ENCODE assay signal across 18 cellular contexts in genomic region chr4:124277691-124278090, GRCh38.
DNase-seq lines count a peak whose midpoint lies in the region; ATAC-seq and TF ChIP-seq lines count a peak whose summit lies in the region.
"Had no signal": no experiment of that assay in that cellular context is flagged by ENCODE, and none has a peak within 500 bp of the region (broad histone marks: within the 10 kb centered on the region; RNA-seq: fewer than 3 reads in every experiment).

No MANE protein-coding gene starts in this region.

- H3K4me3 Mint-ChIP-seq in MCF 10A (ENCODE audit: unreplicated experiment) = peak overlapping the region; percentile 21
- H3K4me3 Mint-ChIP-seq in activated T-cell treated with anti-CD3 and anti-CD28 coated beads, Interleukin-2, amount 50 U/mL, for 4 hours = no peak overlapping the region
- H3K4me3 Mint-ChIP-seq: CD14-positive monocyte; CD8-positive, alpha-beta T cell; HFFc6 had no signal

- POLR2A ChIA-PET in MCF 10A (lab: Yijun Ruan, JAX) = interaction anchor here (0.6 kb wide), 1 partner anchor 223 kb away, joined by 3 read pairs; no protein-coding TSS in a partner anchor

- H3K27me3 ChIP-seq in breast epithelium (no peaks in the 10 kb centered on the region), SJCRH30 (no peaks in the 10 kb centered on the region)

- no peaks in the 10 kb centered on the region for H3K36me3 ChIP-seq in breast epithelium
- H3K36me3 ChIP-seq in SJCRH30 = no peaks in the 10 kb centered on the region

- DNase-seq in MCF 10A (ENCODE audit: unreplicated experiment) (no peak), breast epithelium (ENCODE audit: low spot score in 2 of 2) (no peak), SJCRH30 (no peak), kidney tubule cell (ENCODE audit: low spot score) (peak; percentile 24), caudate nucleus (lab: John Stamatoyannopoulos, UW) (no peak)
- no peak for DNase-seq in activated T-cell treated with anti-CD3 and anti-CD28 coated beads, Interleukin-2, amount 50 U/mL, for 4 hours
- DNase-seq: CD8-positive, alpha-beta T cell; COR-L47; DMS153; DND-41; GDM1; HCEC 1CT had no signal

- no peaks in the 10 kb centered on the region for H3K36me3 Mint-ChIP-seq in MCF 10A (ENCODE audit: insufficient read depth, unreplicated experiment)
- H3K36me3 Mint-ChIP-seq in activated T-cell treated with anti-CD3 and anti-CD28 coated beads, Interleukin-2, amount 50 U/mL, for 4 hours (ENCODE audit: insufficient read depth) = no peaks in the 10 kb centered on the region
- H3K36me3 Mint-ChIP-seq: CD14-positive monocyte; CD8-positive, alpha-beta T cell had no signal

- H3K4me3 ChIP-seq in breast epithelium (no peak overlapping the region), SJCRH30 (no peak overlapping the region)

- no peak for TF ChIP-seq POLR2A in breast epithelium (IDR thresholded peaks at IDR 0.05)

- H3K27ac Mint-ChIP-seq in MCF 10A (ENCODE audit: low read depth, unreplicated experiment) = peak overlapping the region; percentile 89
- H3K27ac Mint-ChIP-seq: CD8-positive, alpha-beta T cell; HFFc6 had no signal

- peaks cover 28% of the 10 kb centered on the region for H3K4me1 Mint-ChIP-seq in MCF 10A (ENCODE audit: insufficient read depth, unreplicated experiment)
- no peaks in the 10 kb centered on the region for H3K4me1 Mint-ChIP-seq in activated T-cell treated with anti-CD3 and anti-CD28 coated beads, Interleukin-2, amount 50 U/mL, for 4 hours (ENCODE audit: low read depth)
- H3K4me1 Mint-ChIP-seq: CD14-positive monocyte had no signal

- TF ChIP-seq CTCF in MCF 10A (IDR thresholded peaks at IDR 0.05; ENCODE audit: unreplicated experiment) = no peak
- TF ChIP-seq CTCF in breast epithelium (IDR thresholded peaks at IDR 0.05) = no peak

- H3K9me3 ChIP-seq in breast epithelium = no peaks in the 10 kb centered on the region
- H3K9me3 ChIP-seq in SJCRH30 (replicated peaks) = peaks cover 8% of the 10 kb centered on the region; the same call in 1 of the 2 replicates

- CTCF ChIA-PET in MCF 10A (lab: Yijun Ruan, JAX) = no interaction called here

- intact Hi-C loops in MCF 10A (cut with micrococcal nuclease) (no loop called here), breast epithelium (cut with DNase I; ENCODE audit: low total_unique reads) (no loop called here)

- no peaks in the 10 kb centered on the region for H3K4me1 ChIP-seq in breast epithelium
- H3K4me1 ChIP-seq in SJCRH30 = peaks cover 25% of the 10 kb centered on the region

- H3K27me3 Mint-ChIP-seq in MCF 10A (ENCODE audit: insufficient read depth, unreplicated experiment) = no peaks in the 10 kb centered on the region
- peaks cover 6% of the 10 kb centered on the region for H3K27me3 Mint-ChIP-seq in activated T-cell treated with anti-CD3 and anti-CD28 coated beads, Interleukin-2, amount 50 U/mL, for 4 hours (ENCODE audit: low read depth)

- H3K27ac ChIP-seq in breast epithelium (peak overlapping the region in 1 of 2 donors; percentile 29), SJCRH30 (peak overlapping the region; percentile 81), caudate nucleus (ENCODE audit: low read depth, low read length) (no peak overlapping the region)
- H3K27ac ChIP-seq: 22Rv1 had no signal

- no peak for ATAC-seq in activated T-cell treated with anti-CD3 and anti-CD28 coated beads, Interleukin-2, amount 50 U/mL, for 4 hours
- ATAC-seq in GM21717 (IDR thresholded peaks at IDR 0.05; ENCODE audit: unreplicated experiment) = no peak
- no peak for ATAC-seq in HG03442 (IDR thresholded peaks at IDR 0.05; ENCODE audit: unreplicated experiment)
- ATAC-seq: CD8-positive, alpha-beta T cell; HepG2 had no signal

- BruUV-seq in MCF 10A (replicated peaks; lab: Mats Ljungman, UMichigan) = no TSS peak

- H3K9me3 Mint-ChIP-seq in MCF 10A (ENCODE audit: unreplicated experiment) = peaks cover 10% of the 10 kb centered on the region
- H3K9me3 Mint-ChIP-seq in activated T-cell treated with anti-CD3 and anti-CD28 coated beads, Interleukin-2, amount 50 U/mL, for 4 hours = no peaks in the 10 kb centered on the region
- H3K9me3 Mint-ChIP-seq: CD8-positive, alpha-beta T cell; HFFc6 had no signal
